Comparison of ENCODE assay signal across 35 cellular contexts in genomic region chr2:5740853-5741252, GRCh38. TPM values are rescaled to one million over a fixed set of nuclear protein-coding genes. Genes with fewer than 3 reads are reported as not detected.
"Had no signal": no experiment of that assay in that cellular context is flagged by ENCODE, and none has a peak within 500 bp of the region (broad histone marks: within the 10 kb centered on the region; RNA-seq: fewer than 3 reads in every experiment).

No MANE protein-coding gene starts in this region.

- FAIRE-seq: bronchial epithelial cell, colon, RCC 7860 had no signal

- ATAC-seq: activated CD8-positive, alpha-beta memory T cell treated with anti-CD3 and anti-CD28 coated beads, Interleukin-2, amount 10 ng/mL, durations not matched to agents 7 days and 5 days; activated naive CD8-positive, alpha-beta T cell treated with anti-CD3 and anti-CD28 coated beads, Interleukin-2, amount 50 U/mL, for 24 hours; PC-3; Right ventricle myocardium inferior had no signal

- H3K36me3 ChIP-seq: WERI-Rb-1 had no signal

- DNase-seq: activated CD4-positive, alpha-beta memory T cell treated with anti-CD3 and anti-CD28 coated beads, Interleukin-2, amount 10 ng/mL, durations not matched to agents 7 days and 5 days; activated CD4-positive, alpha-beta T cell treated with anti-CD3 and anti-CD28 coated beads for 1 hour; activated CD4-positive, alpha-beta T cell treated with anti-CD3 and anti-CD28 coated beads for 48 hours; activated CD4-positive, CD25-positive, alpha-beta regulatory T cell; activated CD8-positive, alpha-beta memory T cell treated with anti-CD3 and anti-CD28 coated beads for 24 hours; activated CD8-positive, alpha-beta memory T cell treated with anti-CD3 and anti-CD28 coated beads, Interleukin-2, amount 10 ng/mL, durations not matched to agents 7 days and 5 days; activated CD8-positive, alpha-beta memory T cell treated with anti-CD3 and anti-CD28 coated beads, Interleukin-2, amount 50 U/mL, for 48 hours; activated effector memory CD4-positive, alpha-beta T cell treated with Interleukin-2 at 50 U/mL for 16 hours; activated naive CD4-positive, alpha-beta T cell treated with anti-CD3 and anti-CD28 coated beads, Interleukin-2, amount 10 ng/mL, durations not matched to agents 7 days and 5 days; activated naive CD8-positive, alpha-beta T cell treated with anti-CD3 and anti-CD28 coated beads, Interleukin-2, amount 50 U/mL, for 24 hours; activated T-cell treated with anti-CD3 and anti-CD28 coated beads, Interleukin-2, amount 50 U/mL, for 48 hours; cerebellar nuclear complex; NCI-H1092 treated with DMSO at 0.1 percent for 48 hours; NCI-H1417; NCI-H146; NCI-H187; NCI-H2029 treated with DMSO at 0.1 percent for 48 hours; NCI-H2107; NCI-H2171 treated with DMSO at 0.1 percent for 48 hours; NCI-H226; NCI-H446 treated with DMSO at 0.1 percent for 48 hours; NCI-H524; NCI-H69; PC-3; SW 1271; T-helper 1 cell; T-helper 2 cell; T-helper 9 cell; WERI-Rb-1 had no signal

- H3K27ac ChIP-seq: RWPE1, WERI-Rb-1 had no signal

RNA-seq across cellular contexts. Expression of gene SOX11, which starts 48.7 kb away (rescaled TPM):
- total RNA-seq: activated CD4-positive, alpha-beta memory T cell treated with anti-CD3 and anti-CD28 coated beads, Interleukin-2, amount 10 ng/mL, durations not matched to agents 7 days and 5 days; activated CD8-positive, alpha-beta memory T cell treated with anti-CD3 and anti-CD28 coated beads, Interleukin-2, amount 10 ng/mL, durations not matched to agents 7 days and 5 days; bronchial epithelial cell; M059J; PC-3 had no signal
